In the genomic region with DNA sequence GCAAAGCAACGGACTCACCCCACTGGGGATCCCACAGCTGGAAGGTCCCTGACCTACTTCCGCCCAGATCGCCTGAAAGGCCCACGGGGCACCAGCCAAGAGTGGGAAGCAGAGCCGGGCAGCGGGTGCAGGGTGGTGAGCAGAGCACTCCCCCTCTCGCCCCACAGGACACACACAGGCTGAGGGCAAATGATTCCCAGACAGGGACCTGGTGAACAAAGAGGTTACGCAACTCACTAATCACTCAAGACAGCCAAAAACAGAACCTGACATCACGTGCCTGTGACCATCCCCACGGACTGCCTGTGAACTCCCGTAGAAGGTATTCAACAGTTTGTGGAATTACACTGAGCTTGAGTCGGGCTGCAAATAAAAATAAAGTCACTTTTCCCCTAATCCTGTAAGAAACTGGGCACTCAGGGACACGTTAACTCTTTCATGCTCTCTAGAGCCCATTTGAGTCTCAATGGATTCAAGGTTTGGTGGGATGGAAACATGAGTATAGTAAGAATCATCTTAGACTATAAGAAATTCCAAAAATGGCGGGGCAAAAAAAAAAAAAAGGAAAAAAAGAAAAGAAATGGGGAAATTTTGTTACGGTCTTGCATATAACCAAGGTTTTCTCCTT, we compare ENCODE assay signal across 12 cellular contexts.
DNase-seq lines count a peak whose midpoint lies in the region; ATAC-seq, FAIRE-seq and TF ChIP-seq lines count a peak whose summit lies in the region.
"Had no signal": no experiment of that assay in that cellular context is flagged by ENCODE, and none has a peak within 500 bp of the region (broad histone marks: within the 10 kb centered on the region; RNA-seq: fewer than 3 reads in every experiment).

No MANE protein-coding gene starts in this region.

- no peak overlapping the region for H3K27ac Mint-ChIP-seq in immature natural killer cell

- WGBS in pancreas, 2 donors = 57 to 60% methylated on average over 15 of the region's 15 CpGs

- H3K4me1 Mint-ChIP-seq in immature natural killer cell = no peaks in the 10 kb centered on the region

- no peaks in the 10 kb centered on the region for H3K9me3 Mint-ChIP-seq in immature natural killer cell

- peaks cover 51 to 58% (median 55%) of the 10 kb centered on the region in 3 donors for H3K4me1 ChIP-seq in pancreas

- H3K27me3 ChIP-seq in pancreas = no peaks in the 10 kb centered on the region

- FAIRE-seq in GM18507 (lab: Jason Lieb, UNC) (peak; percentile 76), pancreas (lab: Jason Lieb, UNC) (no peak)
- FAIRE-seq: colon had no signal

- H3K27ac ChIP-seq in pancreas = peak overlapping the region; percentile 7 to 94 (median 74)

- peak in 1 of 4 donors; percentile 2 for ATAC-seq in pancreas

- DNase-seq in GM18507 (ENCODE audit: extremely low spot score, insufficient read length, low read depth) (no peak), NOMO-1 (lab: John Stamatoyannopoulos, UW; ENCODE audit: unreplicated experiment in 2 of 2) (peak; percentile 17 to 41), fibroblast of pulmonary artery (ENCODE audit: low read depth) (peak; percentile 39), pancreas (peak in 2 of 6 donors; percentile 35 to 61), immature natural killer cell (no peak), foreskin melanocyte (no peak), HuH-7 (ENCODE audit: low spot score) (no peak), D341Med (ENCODE audit: low spot score) (no peak)
- DNase-seq: activated T-cell treated with anti-CD3 and anti-CD28 coated beads, Interleukin-2, amount 50 U/mL, for 1 hour; NCI-H345; T-helper 2 cell had no signal

- no peaks in the 10 kb centered on the region for H3K9me3 ChIP-seq in pancreas

- intact Hi-C loops in pancreas (cut with DNase I) = loop anchor here in 1 of 3 donors (10.0 kb wide), 1 partner anchor 92 kb away; no protein-coding TSS in a partner anchor

- no peaks in the 10 kb centered on the region for H3K36me3 Mint-ChIP-seq in immature natural killer cell

- H3K36me3 ChIP-seq in pancreas = no peaks in the 10 kb centered on the region

- no peak for TF ChIP-seq CTCF in fibroblast of pulmonary artery (IDR thresholded peaks at IDR 0.05; ENCODE audit: low read length, missing control alignments)
- no peak for TF ChIP-seq CTCF in pancreas (IDR thresholded peaks at IDR 0.05)

- H3K27me3 Mint-ChIP-seq in immature natural killer cell (ENCODE audit: low read depth in 3 of 3) = peaks cover 1 to 7% (median 2%) of the 10 kb centered on the region in 3 donors

- no peak overlapping the region for H3K4me3 Mint-ChIP-seq in immature natural killer cell

- H3K4me3 ChIP-seq in fibroblast of pulmonary artery (replicated peaks; ENCODE audit: low read depth, low read length) (no peak overlapping the region), pancreas (no peak overlapping the region)

Comparison
In these comparisons a context has a peak if more than half of its experiments do, and no peak if none do; other contexts are left out.
1. DNase-seq: peak in NOMO-1 (2 of 2) and fibroblast of pulmonary artery (single experiment); none in GM18507 (single experiment), immature natural killer cell (0 of 3), foreskin melanocyte (single experiment), HuH-7 (single experiment) and D341Med (single experiment).